ENCODE assay signal across 12 cellular contexts in genomic region chr19:29806098-29806866, GRCh38. TPM values are rescaled to one million over a fixed set of nuclear protein-coding genes. Genes with fewer than 3 reads are reported as not detected.
DNase-seq lines count a peak whose midpoint lies in the region; ATAC-seq and TF ChIP-seq lines count a peak whose summit lies in the region.
"Had no signal": no experiment of that assay in that cellular context is flagged by ENCODE, and none has a peak within 500 bp of the region (broad histone marks: within the 10 kb centered on the region; RNA-seq: fewer than 3 reads in every experiment).

No MANE protein-coding gene starts in this region.

- H3K9me3 ChIP-seq in body of pancreas = no peaks in the 10 kb centered on the region

- WGBS in body of pancreas, 2 donors = 91 to 93% methylated on average over 10 of the region's 10 CpGs

- H3K36me3 ChIP-seq in body of pancreas (replicated peaks in 1 of 2; ENCODE audit: insufficient read depth in 1 of 2, low read depth in 2 of 2) = no peaks in the 10 kb centered on the region

- no peak for TF ChIP-seq EP300 in Ishikawa (IDR thresholded peaks at IDR 0.05; ENCODE audit: borderline replicate concordance)

- no peak for TF ChIP-seq POLR2A in body of pancreas (IDR thresholded peaks at IDR 0.05)

- H3K4me1 ChIP-seq in body of pancreas = peaks cover 17% of the 10 kb centered on the region

- no peak overlapping the region for H3K27ac ChIP-seq in body of pancreas

- no peak overlapping the region for H3K4me3 ChIP-seq in body of pancreas

- DNase-seq in AG09319 (ENCODE audit: extremely low read depth, low read depth) (peak; percentile 31), body of pancreas (peak in 2 of 4 donors; percentile 15 to 27), iPS-NIHi7 (ENCODE audit: extremely low spot score) (peak; percentile 49), retina (no peak), SW480 (ENCODE audit: low spot score) (no peak)
- DNase-seq in stimulated activated CD4-positive, alpha-beta T cell treated with anti-CD3 and anti-CD28 coated beads, Interleukin-15, amount 100 ng/mL, for 24 hours = no peak
- DNase-seq: activated CD4-positive, alpha-beta T cell treated with anti-CD3 and anti-CD28 coated beads for 48 hours; CD4-positive, alpha-beta T cell; hypothalamus; NK-92 treated with Interleukin-12 subunit alpha and Interleukin-12 subunit beta, amount 100 ng/mL, for 24 hours had no signal

- TF ChIP-seq CTCF in AG09319 (IDR thresholded peaks at IDR 0.05; ENCODE audit: low read depth, low read length) = no peak
- TF ChIP-seq CTCF in body of pancreas (IDR thresholded peaks at IDR 0.05) = no peak

- no peaks in the 10 kb centered on the region for H3K27me3 ChIP-seq in body of pancreas

- ATAC-seq in body of pancreas (peak; percentile 50), HG02610 (IDR thresholded peaks at IDR 0.05; ENCODE audit: unreplicated experiment) (no peak)

- intact Hi-C loops in body of pancreas (cut with DNase I) = no loop called here

- no peak for TF ChIP-seq RAD21 in Ishikawa (IDR thresholded peaks at IDR 0.05; ENCODE audit: low read depth)

TF ChIP-seq in Ishikawa, 13 proteins besides CTCF, POLR2A, EP300 and RAD21:
- TF ChIP-seq ZBTB7A (IDR thresholded peaks at IDR 0.05; ENCODE audit: low read depth) (no peak; the same call in 1 of the 2 replicates), EGR1 (IDR thresholded peaks at IDR 0.05) (no peak), TEAD4 (IDR thresholded peaks at IDR 0.05) (0 out of 2 replicates have a peak, but pooled peaks have one; percentile 5), CEBPB (IDR thresholded peaks at IDR 0.05) (no peak), NFIC (IDR thresholded peaks at IDR 0.05) (peak; percentile 6; the same call in 1 of the 2 replicates), CREB1 (IDR thresholded peaks at IDR 0.05; ENCODE audit: low read depth) (no peak), YY1 (IDR thresholded peaks at IDR 0.05; ENCODE audit: low read depth) (peak; percentile 79)
- TF ChIP-seq, protein P1, sequence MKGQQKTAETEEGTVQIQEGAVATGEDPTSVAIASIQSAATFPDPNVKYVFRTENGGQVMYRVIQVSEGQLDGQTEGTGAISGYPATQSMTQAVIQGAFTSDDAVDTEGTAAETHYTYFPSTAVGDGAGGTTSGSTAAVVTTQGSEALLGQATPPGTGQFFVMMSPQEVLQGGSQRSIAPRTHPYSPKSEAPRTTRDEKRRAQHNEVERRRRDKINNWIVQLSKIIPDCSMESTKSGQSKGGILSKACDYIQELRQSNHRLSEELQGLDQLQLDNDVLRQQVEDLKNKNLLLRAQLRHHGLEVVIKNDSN (IDR thresholded peaks at IDR 0.05) = no peak
- TF ChIP-seq, protein P2, sequence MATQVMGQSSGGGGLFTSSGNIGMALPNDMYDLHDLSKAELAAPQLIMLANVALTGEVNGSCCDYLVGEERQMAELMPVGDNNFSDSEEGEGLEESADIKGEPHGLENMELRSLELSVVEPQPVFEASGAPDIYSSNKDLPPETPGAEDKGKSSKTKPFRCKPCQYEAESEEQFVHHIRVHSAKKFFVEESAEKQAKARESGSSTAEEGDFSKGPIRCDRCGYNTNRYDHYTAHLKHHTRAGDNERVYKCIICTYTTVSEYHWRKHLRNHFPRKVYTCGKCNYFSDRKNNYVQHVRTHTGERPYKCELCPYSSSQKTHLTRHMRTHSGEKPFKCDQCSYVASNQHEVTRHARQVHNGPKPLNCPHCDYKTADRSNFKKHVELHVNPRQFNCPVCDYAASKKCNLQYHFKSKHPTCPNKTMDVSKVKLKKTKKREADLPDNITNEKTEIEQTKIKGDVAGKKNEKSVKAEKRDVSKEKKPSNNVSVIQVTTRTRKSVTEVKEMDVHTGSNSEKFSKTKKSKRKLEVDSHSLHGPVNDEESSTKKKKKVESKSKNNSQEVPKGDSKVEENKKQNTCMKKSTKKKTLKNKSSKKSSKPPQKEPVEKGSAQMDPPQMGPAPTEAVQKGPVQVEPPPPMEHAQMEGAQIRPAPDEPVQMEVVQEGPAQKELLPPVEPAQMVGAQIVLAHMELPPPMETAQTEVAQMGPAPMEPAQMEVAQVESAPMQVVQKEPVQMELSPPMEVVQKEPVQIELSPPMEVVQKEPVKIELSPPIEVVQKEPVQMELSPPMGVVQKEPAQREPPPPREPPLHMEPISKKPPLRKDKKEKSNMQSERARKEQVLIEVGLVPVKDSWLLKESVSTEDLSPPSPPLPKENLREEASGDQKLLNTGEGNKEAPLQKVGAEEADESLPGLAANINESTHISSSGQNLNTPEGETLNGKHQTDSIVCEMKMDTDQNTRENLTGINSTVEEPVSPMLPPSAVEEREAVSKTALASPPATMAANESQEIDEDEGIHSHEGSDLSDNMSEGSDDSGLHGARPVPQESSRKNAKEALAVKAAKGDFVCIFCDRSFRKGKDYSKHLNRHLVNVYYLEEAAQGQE (IDR thresholded peaks at IDR 0.05; ENCODE audit: low read depth) = no peak

RNA-seq across cellular contexts. Expression of gene CCNE1, which starts 5.5 kb away (rescaled TPM):
- total RNA-seq in body of pancreas = not detected

Comparison
In these comparisons a context has a peak if more than half of its experiments do, and no peak if none do; other contexts are left out.
1. DNase-seq: peak in AG09319 (single experiment) and iPS-NIHi7 (single experiment); none in retina (single experiment), SW480 (single experiment) and stimulated activated CD4-positive, alpha-beta T cell treated with anti-CD3 and anti-CD28 coated beads, Interleukin-15, amount 100 ng/mL, for 24 hours (single experiment).